20 cellular contexts compared by ENCODE assay signal in the genomic region with DNA sequence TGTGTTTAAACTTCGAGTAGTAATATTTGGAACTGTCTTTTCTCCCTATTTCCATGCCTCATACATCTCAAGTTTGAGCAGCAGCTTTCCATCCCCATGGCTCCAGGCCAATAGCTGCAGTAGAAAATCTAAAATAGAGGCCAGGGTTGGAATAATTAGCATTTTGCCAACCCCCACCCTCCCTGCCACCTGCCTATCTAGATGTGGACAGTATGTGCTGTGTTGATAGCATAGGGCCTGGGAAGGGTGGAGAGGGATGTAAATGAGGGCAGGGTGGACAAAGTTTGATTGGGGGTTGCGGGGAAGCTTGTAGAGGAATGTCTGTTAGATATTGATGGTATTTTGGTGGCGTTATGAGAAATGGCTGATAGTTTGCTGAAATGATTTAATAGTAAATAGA. TPM values are rescaled to one million over a fixed set of nuclear protein-coding genes. Genes with fewer than 3 reads are reported as not detected.
DNase-seq lines count a peak whose midpoint lies in the region; ATAC-seq, FAIRE-seq and TF ChIP-seq lines count a peak whose summit lies in the region.
"Had no signal": no experiment of that assay in that cellular context is flagged by ENCODE, and none has a peak within 500 bp of the region (broad histone marks: within the 10 kb centered on the region; RNA-seq: fewer than 3 reads in every experiment).

No MANE protein-coding gene starts in this region.

- DNase-seq in A549 (ENCODE audit: low read depth in 1 of 2, low spot score in 1 of 2) (no peak), DMS 273 treated with DMSO at 0.1 percent for 48 hours (lab: John Stamatoyannopoulos, UW) (peak; percentile 46), T-helper 17 cell (no peak), hepatocyte (ENCODE audit: low spot score) (no peak), HPDE6-E6E7 (ENCODE audit: extremely low spot score) (no peak)
- no peak for DNase-seq in NK-92 treated with Interleukin-12 subunit alpha and Interleukin-12 subunit beta, amount 100 ng/mL, for 24 hours (lab: John Stamatoyannopoulos, UW)
- DNase-seq: amygdala; foreskin melanocyte; KBM-7; left colon; NCI-H1092; NCI-H526 treated with DMSO at 0.1 percent for 48 hours; ovary; stimulated activated CD4-positive, alpha-beta T cell treated with anti-CD3 and anti-CD28 coated beads, Interleukin-4, amount 100 ng/mL, for 4 hours; stimulated activated CD8-positive, alpha-beta memory T cell treated with anti-CD3 and anti-CD28 coated beads, Interleukin-4, amount 100 ng/mL, for 48 hours had no signal

- H3K4me1 ChIP-seq in A549 (peaks cover 57% of the 10 kb centered on the region), hepatocyte (ENCODE audit: insufficient read depth) (peaks cover 52% of the 10 kb centered on the region)

- TF ChIP-seq EP300 in A549 (IDR thresholded peaks at IDR 0.05), result no peak

- H3K9me2 ChIP-seq in hepatocyte (replicated peaks; ENCODE audit: insufficient read depth), result no peaks in the 10 kb centered on the region

- no peaks in the 10 kb centered on the region for H3K27me3 ChIP-seq in hepatocyte
- H3K27me3 ChIP-seq: ovary had no signal

- no peak for FAIRE-seq in A549 (lab: Jason Lieb, UNC)
- FAIRE-seq: colon, endothelial cell of umbilical vein had no signal

- CTCF ChIA-PET in A549 (lab: Yijun Ruan, JAX), result interaction anchor here (0.7 to 2.6 kb wide), 6 partner anchors 17 to 71 kb away, joined by 3 to 13 read pairs (median 4); no protein-coding TSS in a partner anchor

- H3K4me3 ChIP-seq in A549 (no peak overlapping the region), hepatocyte (no peak overlapping the region)
- H3K4me3 ChIP-seq: ovary had no signal

- no peak for ATAC-seq in A549
- no peak for ATAC-seq in T-helper 17 cell
- no peak for ATAC-seq in GM19395 (IDR thresholded peaks at IDR 0.05; ENCODE audit: unreplicated experiment)
- no peak for ATAC-seq in HG03175 (IDR thresholded peaks at IDR 0.05; ENCODE audit: unreplicated experiment)
- ATAC-seq: left colon had no signal

- H3K79me2 ChIP-seq in hepatocyte, result peaks cover 100% of the 10 kb centered on the region

- no peak overlapping the region for H2AFZ ChIP-seq in hepatocyte

- no peaks in the 10 kb centered on the region for H3K9me3 ChIP-seq in A549
- H3K9me3 ChIP-seq in T-helper 17 cell (ENCODE audit: control insufficient read depth, low read length, poor library complexity, severe bottlenecking), result no peaks in the 10 kb centered on the region
- no peaks in the 10 kb centered on the region for H3K9me3 ChIP-seq in hepatocyte (ENCODE audit: low read depth)
- H3K9me3 ChIP-seq: ovary had no signal

- H4K20me1 ChIP-seq in hepatocyte (ENCODE audit: insufficient read depth, poor library complexity, severe bottlenecking), result peaks cover 79% of the 10 kb centered on the region

- no peaks in the 10 kb centered on the region for H3K27me3 Mint-ChIP-seq in T-helper 17 cell

- no peak for TF ChIP-seq RAD21 in A549 (conservative IDR thresholded peaks at IDR 0.05 in 1 of 2, IDR thresholded peaks at IDR 0.05 in 1 of 2)

- peak overlapping the region; percentile 41 for H3K4me3 Mint-ChIP-seq in T-helper 17 cell
- H3K4me3 Mint-ChIP-seq: activated T-helper 1 cell treated with anti-CD3 and anti-CD28 coated beads, Interleukin-12 subunit alpha, Interleukin-12 subunit beta, Interleukin-2, Interleukin-4 antibody, amounts not matched to agents 30 ng/mL and 10 ng/mL and 1 ng/mL, durations not matched to agents 14 hours and 24 hours and 36 hours had no signal

- peaks cover 74% of the 10 kb centered on the region for H3K4me1 Mint-ChIP-seq in T-helper 17 cell

- TF ChIP-seq POLR2A in A549 (IDR thresholded peaks at IDR 0.05; ENCODE audit: low read length), result no peak

- 93% methylated on average over 3 of the region's 3 CpGs for WGBS in A549 (ENCODE audit: missing lambda C conversion rate)
- WGBS in hepatocyte (ENCODE audit: low lambda C conversion rate, missing lambda C conversion rate), result 86% methylated on average over 3 of the region's 3 CpGs

- H3K27ac Mint-ChIP-seq in T-helper 17 cell, result no peak overlapping the region
- H3K27ac Mint-ChIP-seq: activated T-helper 1 cell treated with anti-CD3 and anti-CD28 coated beads, Interleukin-12 subunit alpha, Interleukin-12 subunit beta, Interleukin-2, Interleukin-4 antibody, amounts not matched to agents 30 ng/mL and 10 ng/mL and 1 ng/mL, durations not matched to agents 14 hours and 24 hours and 36 hours had no signal

- no peak overlapping the region for H3K27ac ChIP-seq in A549
- no peak overlapping the region for H3K27ac ChIP-seq in hepatocyte
- H3K27ac ChIP-seq: ovary had no signal

- no peaks in the 10 kb centered on the region for H3K36me3 ChIP-seq in hepatocyte (replicated peaks; ENCODE audit: insufficient read depth, low read depth)
- H3K36me3 ChIP-seq: ovary had no signal

- H3K4me2 ChIP-seq in A549, result peak overlapping the region; percentile 6; the same call in 1 of the 3 replicates
- H3K4me2 ChIP-seq in hepatocyte, result peak overlapping the region; percentile 82

- TF ChIP-seq CTCF in A549 (IDR thresholded peaks at IDR 0.05) (no peak), hepatocyte (IDR thresholded peaks at IDR 0.05; ENCODE audit: poor library complexity) (no peak)

- peaks cover 6% of the 10 kb centered on the region for H3K36me3 Mint-ChIP-seq in T-helper 17 cell (ENCODE audit: low read depth)

- POLR2A ChIA-PET in A549 (lab: Yijun Ruan, JAX), result no interaction called here

TF ChIP-seq in A549, 52 proteins besides CTCF, POLR2A, EP300 and RAD21:
- TF ChIP-seq, protein P1, sequence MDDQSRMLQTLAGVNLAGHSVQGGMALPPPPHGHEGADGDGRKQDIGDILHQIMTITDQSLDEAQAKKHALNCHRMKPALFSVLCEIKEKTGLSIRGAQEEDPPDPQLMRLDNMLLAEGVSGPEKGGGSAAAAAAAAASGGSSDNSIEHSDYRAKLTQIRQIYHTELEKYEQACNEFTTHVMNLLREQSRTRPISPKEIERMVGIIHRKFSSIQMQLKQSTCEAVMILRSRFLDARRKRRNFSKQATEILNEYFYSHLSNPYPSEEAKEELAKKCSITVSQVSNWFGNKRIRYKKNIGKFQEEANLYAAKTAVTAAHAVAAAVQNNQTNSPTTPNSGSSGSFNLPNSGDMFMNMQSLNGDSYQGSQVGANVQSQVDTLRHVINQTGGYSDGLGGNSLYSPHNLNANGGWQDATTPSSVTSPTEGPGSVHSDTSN (IDR thresholded peaks at IDR 0.05), result no peak
- TF ChIP-seq JUNB (IDR thresholded peaks at IDR 0.05), result no peak
- TF ChIP-seq CBX2 (IDR thresholded peaks at IDR 0.05; ENCODE audit: borderline replicate concordance, low read depth), result no peak
- TF ChIP-seq, protein P2, sequence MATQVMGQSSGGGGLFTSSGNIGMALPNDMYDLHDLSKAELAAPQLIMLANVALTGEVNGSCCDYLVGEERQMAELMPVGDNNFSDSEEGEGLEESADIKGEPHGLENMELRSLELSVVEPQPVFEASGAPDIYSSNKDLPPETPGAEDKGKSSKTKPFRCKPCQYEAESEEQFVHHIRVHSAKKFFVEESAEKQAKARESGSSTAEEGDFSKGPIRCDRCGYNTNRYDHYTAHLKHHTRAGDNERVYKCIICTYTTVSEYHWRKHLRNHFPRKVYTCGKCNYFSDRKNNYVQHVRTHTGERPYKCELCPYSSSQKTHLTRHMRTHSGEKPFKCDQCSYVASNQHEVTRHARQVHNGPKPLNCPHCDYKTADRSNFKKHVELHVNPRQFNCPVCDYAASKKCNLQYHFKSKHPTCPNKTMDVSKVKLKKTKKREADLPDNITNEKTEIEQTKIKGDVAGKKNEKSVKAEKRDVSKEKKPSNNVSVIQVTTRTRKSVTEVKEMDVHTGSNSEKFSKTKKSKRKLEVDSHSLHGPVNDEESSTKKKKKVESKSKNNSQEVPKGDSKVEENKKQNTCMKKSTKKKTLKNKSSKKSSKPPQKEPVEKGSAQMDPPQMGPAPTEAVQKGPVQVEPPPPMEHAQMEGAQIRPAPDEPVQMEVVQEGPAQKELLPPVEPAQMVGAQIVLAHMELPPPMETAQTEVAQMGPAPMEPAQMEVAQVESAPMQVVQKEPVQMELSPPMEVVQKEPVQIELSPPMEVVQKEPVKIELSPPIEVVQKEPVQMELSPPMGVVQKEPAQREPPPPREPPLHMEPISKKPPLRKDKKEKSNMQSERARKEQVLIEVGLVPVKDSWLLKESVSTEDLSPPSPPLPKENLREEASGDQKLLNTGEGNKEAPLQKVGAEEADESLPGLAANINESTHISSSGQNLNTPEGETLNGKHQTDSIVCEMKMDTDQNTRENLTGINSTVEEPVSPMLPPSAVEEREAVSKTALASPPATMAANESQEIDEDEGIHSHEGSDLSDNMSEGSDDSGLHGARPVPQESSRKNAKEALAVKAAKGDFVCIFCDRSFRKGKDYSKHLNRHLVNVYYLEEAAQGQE (IDR thresholded peaks at IDR 0.05), result no peak
- no peak for TF ChIP-seq EHMT2 (IDR thresholded peaks at IDR 0.05; ENCODE audit: low read depth)
- TF ChIP-seq POLR2AphosphoS2 (conservative IDR thresholded peaks at IDR 0.05; ENCODE audit: low read length), result no peak
- TF ChIP-seq GATA3 (IDR thresholded peaks at IDR 0.05; ENCODE audit: borderline replicate concordance), result no peak
- no peak for TF ChIP-seq FOSL2 (IDR thresholded peaks at IDR 0.05)
- TF ChIP-seq FOSL2 (CRISPR knock-in tag; IDR thresholded peaks at IDR 0.05), result no peak
- no peak for TF ChIP-seq MYC (IDR thresholded peaks at IDR 0.05; ENCODE audit: borderline replicate concordance, low read length)
- no peak for TF ChIP-seq SMC3 (IDR thresholded peaks at IDR 0.05)
- TF ChIP-seq HOXB5 (CRISPR knock-in tag; IDR thresholded peaks at IDR 0.05), result no peak
- TF ChIP-seq RNF2 (IDR thresholded peaks at IDR 0.05; ENCODE audit: borderline replicate concordance, low read depth), result no peak
- TF ChIP-seq HOXA7 (CRISPR knock-in tag; IDR thresholded peaks at IDR 0.05), result no peak
- no peak for TF ChIP-seq PHF8 (IDR thresholded peaks at IDR 0.05; ENCODE audit: borderline replicate concordance, low read depth)

RNA-seq across cellular contexts. Expression of a gene that starts 5.6 kb away (rescaled TPM):
- polyA plus RNA-seq in A549 (2011; rRNA removed) (20.8 and 28.3 TPM in 2 replicates), A549 (2017; fragmentation: RNase III; extraction: RNeasy Plus Mini Kit Qiagen cat#74134 plus additional on column Dnase treatment) (68.0 to 73.7 TPM (median 70.6 TPM) in 3 replicates), hepatocyte (28.3 and 33.3 TPM in 2 replicates)
- polyA plus RNA-seq in A549 (2012; cell fraction: cytosol; rRNA removed), result 6.5 and 6.9 TPM in 2 replicates
- polyA plus RNA-seq in A549 (2012; cell fraction: nucleus; rRNA removed), result 7.5 and 10.8 TPM in 2 replicates
- polyA minus RNA-seq in A549 (2011; rRNA and poly(A)+ RNA removed), result 13.2 and 15.6 TPM in 2 replicates
- total RNA-seq in T-helper 17 cell (10 to 100 TPM; 37.4 to 44.4 TPM), hepatocyte (38.2 and 39.9 TPM in 2 replicates)
